8 cellular contexts compared by ENCODE assay signal in the genomic region with DNA sequence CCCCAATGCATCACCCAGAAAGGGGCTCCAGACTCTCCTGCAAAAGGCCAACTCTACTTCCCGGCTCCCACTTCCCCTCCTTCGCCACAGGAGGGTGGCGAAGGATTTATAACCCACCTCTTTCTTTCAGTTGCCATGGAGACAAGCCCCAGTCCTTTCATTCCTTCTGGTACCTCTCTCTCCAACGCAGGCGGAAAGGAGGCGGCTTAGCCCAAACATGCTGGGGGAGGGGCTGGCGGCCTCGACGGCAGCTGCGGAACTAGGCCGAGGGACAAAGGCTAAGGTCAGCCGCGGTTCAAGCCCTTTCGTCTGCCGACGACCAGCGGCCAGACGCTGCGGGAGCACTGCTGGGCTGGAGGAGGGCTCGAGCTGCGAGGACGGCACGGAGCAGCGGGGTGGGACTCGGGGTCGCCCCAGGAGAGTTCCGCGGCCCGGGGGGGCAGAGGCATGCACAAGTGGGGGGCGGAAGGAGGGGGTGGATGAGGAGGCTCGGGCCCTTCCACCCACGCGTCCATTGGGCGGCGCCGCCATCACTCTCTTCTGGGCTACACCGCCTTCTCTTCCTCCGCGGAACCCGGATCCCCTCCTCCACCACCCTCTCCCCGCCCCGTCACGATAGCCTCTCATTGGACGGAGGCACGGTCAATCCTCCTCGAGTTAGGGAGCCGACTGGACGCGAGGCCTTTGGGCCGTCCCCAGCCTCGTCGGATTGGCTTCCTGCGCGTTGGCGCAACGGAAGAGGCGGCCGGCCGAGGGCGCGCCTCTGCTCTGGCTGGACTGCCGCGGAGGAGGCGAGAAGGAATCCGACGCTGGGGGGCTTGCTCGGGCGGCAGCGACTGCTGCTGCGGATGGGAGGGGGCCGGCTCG. TPM values are rescaled to one million over a fixed set of nuclear protein-coding genes. Genes with fewer than 3 reads are reported as not detected.
DNase-seq lines count a peak whose midpoint lies in the region; ATAC-seq, FAIRE-seq and TF ChIP-seq lines count a peak whose summit lies in the region.

A gene (plus strand): TSS at position 766 of the 867 bp plus-strand sequence.

- no peaks in the 10 kb centered on the region for H3K27me3 ChIP-seq in psoas muscle (ENCODE audit: insufficient read depth in 3 of 3, low read length in 2 of 3)

- FAIRE-seq in urothelium cell line (lab: Jason Lieb, UNC), result peak; percentile 87

- H3K4me1 ChIP-seq in psoas muscle, result peaks cover 41% of the 10 kb centered on the region

- peaks cover 0 to 4% of the 10 kb centered on the region in 2 donors for H3K36me3 ChIP-seq in psoas muscle (ENCODE audit: insufficient read depth in 1 of 2, low read depth in 1 of 2)

- ATAC-seq in GM18502 (IDR thresholded peaks at IDR 0.05; ENCODE audit: poor library complexity, unreplicated experiment) (peak; percentile 90), HG02970 (IDR thresholded peaks at IDR 0.05; ENCODE audit: low FRiP score, unreplicated experiment) (peak; percentile 93), left ventricle myocardium superior (peak; percentile 98), psoas muscle (peak; percentile 96 to 98 (median 98))

- H3K9me3 ChIP-seq in psoas muscle, result no peaks in the 10 kb centered on the region

- H3K27ac ChIP-seq in psoas muscle, result peak within 1 kb of the TSS; percentile 89

- peak; percentile 41 for TF ChIP-seq CTCF in psoas muscle (IDR thresholded peaks at IDR 0.05)

- WGBS in psoas muscle, 3 donors, result 0 to 1% (median 0%) methylated on average over 47 to 72 of the region's 72 CpGs

- intact Hi-C loops in T-helper 2 cell treated with Interferon-gamma antibody and Interleukin-4, amounts not matched to agents 100 ng/mL and 5 ng/mL, for 36 hours (cut with micrococcal nuclease), result loop anchor here (1.0 to 5.0 kb wide), 8 partner anchors 18 to 193 kb away; a partner anchor contains a TSS
- intact Hi-C loops in left ventricle myocardium superior (cut with micrococcal nuclease), result no loop called here
- intact Hi-C loops in psoas muscle (cut with DNase I), result loop anchor here in 1 of 2 donors (5.0 kb wide), 2 partner anchors 123 to 198 kb away; no protein-coding TSS in a partner anchor

- peak; percentile 96 for DNase-seq in NCI-H187 treated with DMSO at 0.1 percent for 48 hours (lab: John Stamatoyannopoulos, UW)
- peak; percentile 86 to 99 (median 98) for DNase-seq in anterior cingulate cortex (lab: John Stamatoyannopoulos, UW)
- peak; percentile 99 for DNase-seq in left ventricle myocardium superior
- peak; percentile 100 for DNase-seq in psoas muscle
- peak; percentile 98 for DNase-seq in urothelium cell line (ENCODE audit: low spot score)

- peak within 1 kb of the TSS; percentile 81 for H3K4me3 ChIP-seq in psoas muscle

RNA-seq across cellular contexts. Expression of the gene that starts here (rescaled TPM):
- 58.5 and 63.1 TPM in 2 replicates for total RNA-seq in T-helper 2 cell treated with Interferon-gamma antibody and Interleukin-4, amounts not matched to agents 100 ng/mL and 5 ng/mL, for 36 hours
- 17.4 TPM for total RNA-seq in left ventricle myocardium superior
- 10 to 100 TPM; 12.6 to 20.5 (median 17.3) TPM for total RNA-seq in psoas muscle
- polyA plus RNA-seq in psoas muscle, result 10 to 100 TPM in 2 of 3 donors, 1 to 10 TPM in 1; 9.7 to 32.9 (median 18.6) TPM

Comparison
In these comparisons a context has a peak if more than half of its experiments do, and no peak if none do; other contexts are left out.
1. Peak in every context shown above with its lines: DNase-seq, ATAC-seq, H3K4me3 ChIP-seq and H3K27ac ChIP-seq.